In the genomic region with DNA sequence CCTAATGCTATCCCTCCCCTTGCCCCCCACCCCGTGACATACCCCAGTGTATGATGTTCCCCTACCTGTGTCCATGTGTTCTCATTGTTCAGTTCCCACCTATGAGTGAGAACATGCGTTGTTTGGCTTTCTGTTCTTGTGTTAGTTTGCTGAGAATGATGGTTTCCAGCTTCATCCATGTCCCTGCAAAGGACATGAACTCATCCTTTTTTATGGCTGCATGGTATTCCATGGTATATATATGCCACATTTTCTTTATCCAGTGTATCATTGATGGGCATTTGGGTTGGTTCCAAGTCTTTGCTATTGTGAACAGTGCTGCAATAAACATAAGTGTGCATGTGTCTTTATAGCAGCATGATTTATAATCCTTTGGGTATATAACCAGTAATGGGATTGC, we compare ENCODE assay signal across 1 cellular context.
TF ChIP-seq lines count a peak whose summit lies in the region.

No MANE protein-coding gene starts in this region.

TF ChIP-seq in HEK293, 187 proteins besides CTCF, POLR2A, EP300 and RAD21:
- peak; percentile 70 for TF ChIP-seq ZNF146 (tag by site-specific recombination; IDR thresholded peaks at IDR 0.05)
